ENCODE assay signal across 19 cellular contexts in the genomic region with DNA sequence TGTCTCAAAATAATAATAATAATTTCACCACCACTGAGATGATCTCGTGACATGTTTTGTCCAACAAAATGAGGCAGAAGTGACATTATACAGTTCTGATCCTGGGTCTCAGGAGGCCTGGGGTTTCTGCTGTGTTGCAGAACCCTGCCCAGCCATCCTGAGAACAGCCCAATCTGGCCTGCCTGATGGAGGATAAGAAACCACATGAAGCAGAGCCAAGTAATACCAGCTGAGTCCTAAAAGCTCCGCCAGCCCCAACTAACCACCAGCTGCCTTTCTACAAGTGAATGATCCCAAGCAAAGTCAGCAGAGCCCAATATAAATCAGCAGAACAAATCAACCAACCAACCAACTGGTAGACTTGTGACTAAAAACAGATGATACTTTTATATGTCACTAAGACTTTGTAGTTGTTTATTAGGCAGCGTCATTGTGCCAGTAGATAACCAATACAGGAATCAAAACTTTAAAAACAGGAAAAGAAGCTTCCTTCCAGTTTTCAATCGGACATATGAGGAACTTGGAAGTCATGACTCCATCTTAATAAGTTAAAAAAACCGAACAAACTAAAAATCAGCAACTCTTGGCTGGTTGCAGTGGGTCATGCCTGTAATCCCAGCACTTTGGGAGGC. TPM values are rescaled to one million over a fixed set of nuclear protein-coding genes. Genes with fewer than 3 reads are reported as not detected.
DNase-seq lines count a peak whose midpoint lies in the region; ATAC-seq and TF ChIP-seq lines count a peak whose summit lies in the region.
"Had no signal": no experiment of that assay in that cellular context is flagged by ENCODE, and none has a peak within 500 bp of the region (broad histone marks: within the 10 kb centered on the region; RNA-seq: fewer than 3 reads in every experiment).

No MANE protein-coding gene starts in this region.

- no peaks in the 10 kb centered on the region for H3F3A ChIP-seq in GM23338 (replicated peaks; ENCODE audit: low read depth)

- no peak overlapping the region for H4K8ac ChIP-seq in neuronal stem cell (ENCODE audit: low read depth, low read length)

- H3K9me2 ChIP-seq in GM23338 (ENCODE audit: insufficient read depth): no peaks in the 10 kb centered on the region

- H3K79me1 ChIP-seq in neuronal stem cell (ENCODE audit: low read depth, low read length): no peaks in the 10 kb centered on the region

- H4K20me1 ChIP-seq in BLaER1 (no peaks in the 10 kb centered on the region), GM23338 (replicated peaks; ENCODE audit: insufficient read depth) (no peaks in the 10 kb centered on the region)

- H3K27ac Mint-ChIP-seq in GM23338: no peak overlapping the region
- H3K27ac Mint-ChIP-seq: activated T-helper 2 cell treated with anti-CD3 and anti-CD28 coated beads, Interferon-gamma antibody, Interleukin-2, Interleukin-4, amounts not matched to agents 10 μg/mL and 5 μg/mL and 100 μg/mL, durations not matched to agents 14 hours and 24 hours and 36 hours; effector memory CD8-positive, alpha-beta T cell had no signal

- DNase-seq in GM23338 (ENCODE audit: low spot score) (no peak), adrenal gland (peak in 1 of 7 donors; percentile 52), right lobe of liver (no peak), neuronal stem cell (ENCODE audit: low spot score) (no peak), D341Med (ENCODE audit: low spot score) (no peak)
- no peak for DNase-seq in NK-92 treated with Interleukin-12 subunit alpha and Interleukin-12 subunit beta, amount 100 ng/mL, for 24 hours (lab: John Stamatoyannopoulos, UW)
- DNase-seq: BE2C; effector memory CD8-positive, alpha-beta T cell; EL; gastrocnemius medialis; NCI-H1105; NCI-H524 treated with DMSO at 0.1 percent for 48 hours; stimulated activated CD4-positive, alpha-beta T cell treated with anti-CD3 and anti-CD28 coated beads, Interleukin-2, amount 100 ng/mL, for 48 hours had no signal

- peak overlapping the region; percentile 59; the same call in 1 of the 2 replicates for H2AFZ ChIP-seq in GM23338
- no peak overlapping the region for H2AFZ ChIP-seq in neuronal stem cell (ENCODE audit: low read length)

- ATAC-seq in GM23338 (no peak), right lobe of liver (peak; percentile 48 to 74 (median 68)), GM21367 (IDR thresholded peaks at IDR 0.05; ENCODE audit: unreplicated experiment) (no peak)
- ATAC-seq: effector memory CD8-positive, alpha-beta T cell; gastrocnemius medialis; mucosa of descending colon had no signal

- H2BK120ac ChIP-seq in neuronal stem cell (ENCODE audit: low read depth, low read length): no peak overlapping the region

- no peaks in the 10 kb centered on the region for H3K4me1 Mint-ChIP-seq in GM23338

- H3K9ac ChIP-seq in BLaER1 (peak overlapping the region; percentile 58), neuronal stem cell (ENCODE audit: low read depth, low read length, poor library complexity) (no peak overlapping the region)

- no peaks in the 10 kb centered on the region for H3K79me2 ChIP-seq in GM23338 (replicated peaks; ENCODE audit: insufficient read depth)

- TF ChIP-seq CTCF in GM23338 (conservative IDR thresholded peaks at IDR 0.05; ENCODE audit: low read depth in 2 of 2) (no peak), adrenal gland (IDR thresholded peaks at IDR 0.05) (no peak), right lobe of liver (IDR thresholded peaks at IDR 0.05) (no peak)

- 58 to 80% (median 64%) methylated on average over 5 of the region's 5 CpGs for WGBS in adrenal gland, 4 donors
- 42% methylated on average over 5 of the region's 5 CpGs for WGBS in right lobe of liver (ENCODE audit: insufficient coverage, low coverage, low lambda C conversion rate, missing lambda C conversion rate)
- no CpG with 5 or more reads among the region's 5 CpGs for WGBS in neuronal stem cell (ENCODE audit: extremely low coverage in 2 of 2, insufficient read length in 2 of 2, insufficient replicate concordance in 1 of 2), 2 donors

- H3K36me3 ChIP-seq in BLaER1 (no peaks in the 10 kb centered on the region), GM23338 (ENCODE audit: insufficient read depth) (no peaks in the 10 kb centered on the region), adrenal gland (replicated peaks in 1 of 2) (no peaks in the 10 kb centered on the region), right lobe of liver (no peaks in the 10 kb centered on the region), neuronal stem cell (replicated peaks in 1 of 2; ENCODE audit: control insufficient read depth in 2 of 2, insufficient read depth in 2 of 2, low read length in 2 of 2) (no peaks in the 10 kb centered on the region)
- H3K36me3 ChIP-seq: BE2C, gastrocnemius medialis, prostate gland had no signal

- H3K9me3 ChIP-seq in BLaER1 (no peaks in the 10 kb centered on the region), adrenal gland (replicated peaks in 1 of 3) (no peaks in the 10 kb centered on the region), right lobe of liver (no peaks in the 10 kb centered on the region), neuronal stem cell (replicated peaks in 1 of 2; ENCODE audit: control insufficient read depth in 2 of 2, insufficient read depth in 1 of 2, low read depth in 1 of 2, low read length in 2 of 2) (peaks cover 0 to 3% of the 10 kb centered on the region in 2 donors)
- H3K9me3 ChIP-seq: BE2C, gastrocnemius medialis, mucosa of descending colon, prostate gland had no signal

- TF ChIP-seq POLR2A in adrenal gland (IDR thresholded peaks at IDR 0.05): no peak
- no peak for TF ChIP-seq POLR2A in right lobe of liver (IDR thresholded peaks at IDR 0.05)

- no peak overlapping the region for H2AK5ac ChIP-seq in neuronal stem cell (ENCODE audit: low read depth, low read length)

- no peak overlapping the region for H3K4me3 Mint-ChIP-seq in GM23338
- H3K4me3 Mint-ChIP-seq: effector memory CD8-positive, alpha-beta T cell had no signal

- H3K4me3 ChIP-seq in BLaER1 (peak overlapping the region; percentile 40; the same call in 1 of the 2 replicates), GM23338 (no peak overlapping the region), adrenal gland (no peak overlapping the region), right lobe of liver (no peak overlapping the region), neuronal stem cell (ENCODE audit: low read length in 2 of 2) (no peak overlapping the region)
- H3K4me3 ChIP-seq: gastrocnemius medialis, mucosa of descending colon, prostate gland had no signal

- no peak overlapping the region for H4K91ac ChIP-seq in neuronal stem cell (ENCODE audit: low read depth, low read length, poor library complexity)

- H3K27me3 ChIP-seq in BLaER1 (no peaks in the 10 kb centered on the region), GM23338 (ENCODE audit: insufficient read depth) (no peaks in the 10 kb centered on the region), adrenal gland (no peaks in the 10 kb centered on the region), right lobe of liver (no peaks in the 10 kb centered on the region), neuronal stem cell (ENCODE audit: control insufficient read depth in 3 of 3, insufficient read depth in 3 of 3, low read depth in 1 of 3, low read length in 3 of 3) (no peaks in the 10 kb centered on the region)
- H3K27me3 ChIP-seq: BE2C, gastrocnemius medialis had no signal

- intact Hi-C loops in adrenal gland (cut with DNase I) (no loop called here), right lobe of liver (cut with DNase I) (no loop called here)

- peak overlapping the region; percentile 87 for H3K4me2 ChIP-seq in BLaER1
- H3K4me2 ChIP-seq in GM23338: no peak overlapping the region
- no peak overlapping the region for H3K4me2 ChIP-seq in neuronal stem cell (ENCODE audit: insufficient read depth, low read length, poor library complexity, severe bottlenecking)

- H2BK12ac ChIP-seq in neuronal stem cell (ENCODE audit: low read length): no peak overlapping the region

- H3K27ac ChIP-seq in BLaER1 (peak overlapping the region; percentile 69), GM23338 (ENCODE audit: low read depth) (no peak overlapping the region), adrenal gland (peak overlapping the region in 4 of 5 donors; percentile 7 to 83 (median 28)), right lobe of liver (peak overlapping the region in 2 of 3 donors; percentile 30 to 37), neuronal stem cell (replicated peaks; ENCODE audit: low read length) (no peak overlapping the region)
- H3K27ac ChIP-seq: gastrocnemius medialis, RWPE1 had no signal

- H2BK15ac ChIP-seq in neuronal stem cell (ENCODE audit: low read length): no peak overlapping the region

- H3K27me3 Mint-ChIP-seq in GM23338 (ENCODE audit: insufficient read depth, low read depth, poor library complexity): peaks cover 2% of the 10 kb centered on the region

- H3K4me1 ChIP-seq in BLaER1 (peaks cover 35% of the 10 kb centered on the region), GM23338 (ENCODE audit: insufficient read depth) (no peaks in the 10 kb centered on the region), adrenal gland (replicated peaks in 1 of 2) (peaks cover 0 to 2% of the 10 kb centered on the region in 2 donors), right lobe of liver (peaks cover 0 to 2% (median 0%) of the 10 kb centered on the region in 4 donors), neuronal stem cell (ENCODE audit: control insufficient read depth in 2 of 2, insufficient read depth in 1 of 2, low read depth in 1 of 2, low read length in 2 of 2) (no peaks in the 10 kb centered on the region)
- H3K4me1 ChIP-seq: BE2C had no signal

- H2BK5ac ChIP-seq in neuronal stem cell (ENCODE audit: low read length): no peak overlapping the region

- H3K36me3 Mint-ChIP-seq in GM23338 (ENCODE audit: low read depth): no peaks in the 10 kb centered on the region

- H3K23ac ChIP-seq in neuronal stem cell (ENCODE audit: low read depth, low read length, poor library complexity): no peak overlapping the region

- no peak overlapping the region for H3K18ac ChIP-seq in neuronal stem cell (ENCODE audit: low read length)

- no peak overlapping the region for H3K14ac ChIP-seq in neuronal stem cell (ENCODE audit: low read length)

- H3K4ac ChIP-seq in neuronal stem cell (ENCODE audit: low read length): no peak overlapping the region

- no peaks in the 10 kb centered on the region; the same call in 2 of the 3 replicates for H3K9me3 Mint-ChIP-seq in GM23338
- H3K9me3 Mint-ChIP-seq: activated T-helper 2 cell treated with anti-CD3 and anti-CD28 coated beads, Interferon-gamma antibody, Interleukin-2, Interleukin-4, amounts not matched to agents 10 μg/mL and 5 μg/mL and 100 μg/mL, durations not matched to agents 14 hours and 24 hours and 36 hours; effector memory CD8-positive, alpha-beta T cell had no signal

RNA-seq across cellular contexts. Expression of gene SNX5, which starts 52.1 kb away (rescaled TPM):
- 269 and 287 TPM in 2 replicates for total RNA-seq in GM23338 (2014; rRNA removed; shearing (Covaris generic))
- polyA plus RNA-seq in GM23338 (2016; fragmentation: Nextera tagmentation; extraction: Ambion mirVana) (154 and 167 TPM in 2 replicates), adrenal gland (100 to 1,000 TPM; 144 to 162 (median 160) TPM)
- total RNA-seq in adrenal gland (100 to 1,000 TPM; 103 to 201 (median 120) TPM), right lobe of liver (10 to 100 TPM; 32.6 to 74.5 (median 46.0) TPM)
- polyA plus RNA-seq in neuronal stem cell (2013, experiment 1 of 2): 99.1 TPM
- polyA plus RNA-seq in neuronal stem cell (2013, experiment 2 of 2): 97.4 TPM

RNA-seq across cellular contexts. Expression of gene MGME1, which starts 52.3 kb away (rescaled TPM):
- total RNA-seq in GM23338 (2014; rRNA removed; shearing (Covaris generic)): 41.5 and 43.1 TPM in 2 replicates
- polyA plus RNA-seq in GM23338 (2016; fragmentation: Nextera tagmentation; extraction: Ambion mirVana): 55.2 and 56.9 TPM in 2 replicates
- 10 to 100 TPM; 11.0 to 30.0 (median 19.5) TPM for total RNA-seq in adrenal gland
- 10 to 100 TPM; 19.1 to 25.9 (median 19.8) TPM for polyA plus RNA-seq in adrenal gland
- 1 to 10 TPM; 6.0 to 8.4 (median 7.5) TPM for total RNA-seq in right lobe of liver
- polyA plus RNA-seq in neuronal stem cell (2013, experiment 1 of 2): 33.8 TPM
- 33.1 TPM for polyA plus RNA-seq in neuronal stem cell (2013, experiment 2 of 2)

Comparison
In these comparisons a context has a peak if more than half of its experiments do, and no peak if none do; other contexts are left out.
1. H3K27ac ChIP-seq: peak in BLaER1 (single experiment), adrenal gland (4 of 5) and right lobe of liver (2 of 3); none in GM23338 (single experiment) and neuronal stem cell (single experiment).
2. ATAC-seq: peak in right lobe of liver (4 of 4); none in GM23338 (single experiment) and GM21367 (single experiment).